1 cellular context compared by ENCODE assay signal in genomic region chr20:32527052-32527446, GRCh38.
TF ChIP-seq lines count a peak whose summit lies in the region.

No MANE protein-coding gene starts in this region.

TF ChIP-seq in HepG2, 621 proteins besides CTCF, POLR2A, EP300 and RAD21 (continued from another document):
- TF ChIP-seq SPEN (CRISPR knock-in tag; IDR thresholded peaks at IDR 0.05; ENCODE audit: low read depth) (0 out of 2 replicates have a peak, but pooled peaks have one; percentile 24), ZNF772 (CRISPR knock-in tag; IDR thresholded peaks at IDR 0.05) (0 out of 2 replicates have a peak, but pooled peaks have one; percentile 32), FOSL1 (CRISPR knock-in tag; IDR thresholded peaks at IDR 0.05; ENCODE audit: borderline replicate concordance) (no peak), ZNF280B (CRISPR knock-in tag; IDR thresholded peaks at IDR 0.05; ENCODE audit: borderline replicate concordance) (0 out of 2 replicates have a peak, but pooled peaks have one; percentile 8), SP4 (CRISPR knock-in tag; IDR thresholded peaks at IDR 0.05) (0 out of 2 replicates have a peak, but pooled peaks have one; percentile 20)
